ENCODE assay signal across 8 cellular contexts in genomic region chr2:198127627-198128026, GRCh38.
DNase-seq lines count a peak whose midpoint lies in the region; ATAC-seq and TF ChIP-seq lines count a peak whose summit lies in the region.

No MANE protein-coding gene starts in this region.

- no peaks in the 10 kb centered on the region for H3K4me1 ChIP-seq in upper lobe of left lung

- TF ChIP-seq EP300 in upper lobe of left lung (IDR thresholded peaks at IDR 0.05): no peak

- TF ChIP-seq CTCF in GM10266 (IDR thresholded peaks at IDR 0.05; ENCODE audit: control insufficient read depth, insufficient read depth, low read depth, missing control alignments): peak; percentile 70
- TF ChIP-seq CTCF in nephron progenitor cell (IDR thresholded peaks at IDR 0.05): peak; percentile 48
- TF ChIP-seq CTCF in upper lobe of left lung (IDR thresholded peaks at IDR 0.05): peak; percentile 40 to 64 (median 52)

- H3K27ac Mint-ChIP-seq in nephron progenitor cell: no peak overlapping the region

- H3K36me3 Mint-ChIP-seq in nephron progenitor cell (ENCODE audit: low read depth): no peaks in the 10 kb centered on the region

- WGBS in upper lobe of left lung, 2 donors: 88 to 92% methylated on average over 1 of the region's 1 CpG

- no peaks in the 10 kb centered on the region for H3K9me3 Mint-ChIP-seq in nephron progenitor cell

- no peaks in the 10 kb centered on the region for H3K36me3 ChIP-seq in upper lobe of left lung

- TF ChIP-seq POLR2A in erythroblast (IDR thresholded peaks at IDR 0.05; ENCODE audit: low read length) (no peak), upper lobe of left lung (IDR thresholded peaks at IDR 0.05) (no peak)

- no peaks in the 10 kb centered on the region for H3K9me3 ChIP-seq in upper lobe of left lung

- no peak overlapping the region for H3K4me3 Mint-ChIP-seq in nephron progenitor cell

- no peaks in the 10 kb centered on the region for H3K27me3 ChIP-seq in upper lobe of left lung

- DNase-seq in GM10266 (ENCODE audit: extremely low spot score) (peak; percentile 46), NCI-H345 (lab: John Stamatoyannopoulos, UW) (peak; percentile 64), erythroblast (lab: John Stamatoyannopoulos, UW) (peak; percentile 61 to 73), nephron progenitor cell (peak; percentile 18), upper lobe of left lung (peak in 1 of 2 donors; percentile 36), occipital lobe (lab: John Stamatoyannopoulos, UW) (no peak)
- peak; percentile 39 for DNase-seq in activated CD4-positive, alpha-beta T cell treated with anti-CD3 and anti-CD28 coated beads, Interleukin-2, amount 50 U/mL, for 1 hour

- H3K4me3 ChIP-seq in upper lobe of left lung: no peak overlapping the region

- H3K27me3 Mint-ChIP-seq in nephron progenitor cell (ENCODE audit: low read depth, poor library complexity): peaks cover 4% of the 10 kb centered on the region

- no peak overlapping the region for H3K27ac ChIP-seq in upper lobe of left lung

- no peaks in the 10 kb centered on the region for H3K4me1 Mint-ChIP-seq in nephron progenitor cell

- peak; percentile 66 for ATAC-seq in HG02642 (IDR thresholded peaks at IDR 0.05; ENCODE audit: poor library complexity, unreplicated experiment)
- ATAC-seq in upper lobe of left lung (ENCODE audit: low FRiP score in 2 of 2): peak in 1 of 2 donors; percentile 81
